Comparison of ENCODE assay signal across 19 cellular contexts in genomic region chr11:47155914-47156313, GRCh38. TPM values are rescaled to one million over a fixed set of nuclear protein-coding genes. Genes with fewer than 3 reads are reported as not detected.
"Had no signal": no experiment of that assay in that cellular context is flagged by ENCODE, and none has a peak within 500 bp of the region (broad histone marks: within the 10 kb centered on the region; RNA-seq: fewer than 3 reads in every experiment).

No MANE protein-coding gene starts in this region.

- H3K27me3 ChIP-seq: upper lobe of right lung had no signal

- H3K27me3 Mint-ChIP-seq: brain; effector memory CD8-positive, alpha-beta T cell; memory B cell; progenitor cell of endocrine pancreas; stimulated activated naive CD8-positive, alpha-beta T cell treated with anti-CD3 and anti-CD28 coated beads, Interleukin-15, Interleukin-2, amounts not matched to agents 100 ng/mL and 50 ng/mL, for 24 hours had no signal

- H3K4me3 Mint-ChIP-seq: brain; dendritic cell treated with granulocyte-macrophage colony-stimulating factor and Interleukin-4, amounts not matched to agents 40 ng/mL and 50 ng/mL, for 4 days had no signal

- H3K4me3 ChIP-seq: skin epidermis, upper lobe of right lung had no signal

- H3K36me3 ChIP-seq: upper lobe of right lung had no signal

- H3K27ac Mint-ChIP-seq: dendritic cell treated with granulocyte-macrophage colony-stimulating factor and Interleukin-4, amounts not matched to agents 40 ng/mL and 50 ng/mL, for 4 days had no signal

- H3K9me3 ChIP-seq: upper lobe of right lung had no signal

- ATAC-seq: left ventricle myocardium superior, right cardiac atrium had no signal

- H3K27ac ChIP-seq: upper lobe of right lung had no signal

- DNase-seq: activated CD4-positive, alpha-beta T cell treated with anti-CD3 and anti-CD28 coated beads, Interleukin-2, amount 50 U/mL, for 48 hours; activated CD4-positive, CD25-positive, alpha-beta regulatory T cell treated with anti-CD3 and anti-CD28 coated beads, Interleukin-2, amount 50 U/mL, for 72 hours; activated gamma-delta T cell; central memory CD4-positive, alpha-beta T cell; left ventricle myocardium superior; right cardiac atrium; stimulated activated CD4-positive, alpha-beta T cell treated with anti-CD3 and anti-CD28 coated beads, Interleukin-4, amount 100 ng/mL, for 4 hours; stimulated activated CD8-positive, alpha-beta memory T cell treated with anti-CD3 and anti-CD28 coated beads, Interleukin-4, amount 100 ng/mL, for 48 hours; upper lobe of right lung had no signal

- H3K36me3 Mint-ChIP-seq: activated naive CD4-positive, alpha-beta T cell treated with anti-CD3 and anti-CD28 coated beads, Interleukin-2, amount 50 U/mL, for 72 hours had no signal

- H3K9me3 Mint-ChIP-seq: activated naive CD4-positive, alpha-beta T cell treated with anti-CD3 and anti-CD28 coated beads, Interleukin-2, amount 50 U/mL, for 72 hours; activated T-cell treated with anti-CD3 and anti-CD28 coated beads, Interleukin-2, amount 50 U/mL, for 72 hours; brain; dendritic cell treated with granulocyte-macrophage colony-stimulating factor and Interleukin-4, amounts not matched to agents 40 ng/mL and 50 ng/mL, for 4 days; effector memory CD8-positive, alpha-beta T cell; memory B cell; stimulated activated naive CD8-positive, alpha-beta T cell treated with anti-CD3 and anti-CD28 coated beads, Interleukin-15, Interleukin-2, amounts not matched to agents 100 ng/mL and 50 ng/mL, for 24 hours had no signal

RNA-seq across cellular contexts. Expression of gene PACSIN3, which starts 30.3 kb away (rescaled TPM):
- polyA plus RNA-seq: neural cell had no signal
